Comparison of ENCODE assay signal across 1 cellular context in genomic region chr15:80060490-80061006, GRCh38.
TF ChIP-seq lines count a peak whose summit lies in the region.
"Not testable (repeated sequence)": the region's sequence is repeated elsewhere in the genome, so short reads cannot be mapped to it uniquely, and the experiment has no call there.

No MANE protein-coding gene starts in this region.

TF ChIP-seq in K562, 482 proteins besides CTCF, POLR2A, EP300 and RAD21 (continued from another document):
- TF ChIP-seq TFE3 (CRISPR knock-in tag; IDR thresholded peaks at IDR 0.05) (peak; percentile 93), ARNT (IDR thresholded peaks at IDR 0.05) (peak in 1 of 2 experiments; percentile 36; a peak in 1 of 4 replicates), NR2C2 (tag; IDR thresholded peaks at IDR 0.05) (0 out of 2 replicates have a peak, but pooled peaks have one; percentile 9), E2F6 (IDR thresholded peaks at IDR 0.05; ENCODE audit: borderline replicate concordance in 1 of 2, extremely low read depth in 1 of 2, insufficient read depth in 1 of 2, insufficient read length in 1 of 2, low read depth in 1 of 2, low read length in 1 of 2, poor library complexity in 1 of 2, severe bottlenecking in 1 of 2) (peak in 1 of 2 experiments; percentile 19), ATF1 (tag; IDR thresholded peaks at IDR 0.05) (peak; percentile 19; the same call in 1 of the 2 replicates), BHLHE40 (IDR thresholded peaks at IDR 0.05; ENCODE audit: low read length) (peak; percentile 43; the same call in 1 of the 2 replicates), ARID2 (IDR thresholded peaks at IDR 0.05) (0 out of 2 replicates have a peak, but pooled peaks have one; percentile 25), RCOR1 (IDR thresholded peaks at IDR 0.05; ENCODE audit: borderline replicate concordance in 1 of 2, low read depth in 2 of 2, low read length in 2 of 2) (peak in 1 of 2 experiments; percentile 23; a peak in 1 of 4 replicates), SMARCA5 (IDR thresholded peaks at IDR 0.05) (0 out of 2 replicates have a peak, but pooled peaks have one; percentile 72), ADNP (tag; IDR thresholded peaks at IDR 0.05) (peak; percentile 77), ATF3 (IDR thresholded peaks at IDR 0.05) (peak; percentile 66), EP400 (IDR thresholded peaks at IDR 0.05) (peak; percentile 53), CEBPG (tag; conservative IDR thresholded peaks at IDR 0.05 in 1 of 2, IDR thresholded peaks at IDR 0.05 in 1 of 2) (peak in 1 of 2 experiments; percentile 9; a peak in 1 of 4 replicates), BCOR (IDR thresholded peaks at IDR 0.05) (peak; percentile 89), MNT (conservative IDR thresholded peaks at IDR 0.05) (peak; percentile 52 to 61; a peak in 3 of 4 replicates), ZNF24 (IDR thresholded peaks at IDR 0.05) (peak; percentile 96)
- TF ChIP-seq NR2C2 (CRISPR knock-in tag; IDR thresholded peaks at IDR 0.05); ATF1 (CRISPR knock-in tag; IDR thresholded peaks at IDR 0.05); ATF3 (CRISPR knock-in tag; conservative IDR thresholded peaks at IDR 0.05); CEBPG (CRISPR knock-in tag; IDR thresholded peaks at IDR 0.05): not testable (repeated sequence)
